24 cellular contexts compared by ENCODE assay signal in genomic region chr4:9968472-9968871, GRCh38. TPM values are rescaled to one million over a fixed set of nuclear protein-coding genes. Genes with fewer than 3 reads are reported as not detected.
"Had no signal": no experiment of that assay in that cellular context is flagged by ENCODE, and none has a peak within 500 bp of the region (broad histone marks: within the 10 kb centered on the region; RNA-seq: fewer than 3 reads in every experiment).

No MANE protein-coding gene starts in this region.

- ATAC-seq: Right ventricle myocardium inferior, SK-N-SH treated with all-trans-retinoic acid at 6 μM for 48 hours had no signal

- H3K4me3 ChIP-seq: PC-9, Peyer's patch, SJCRH30 had no signal

- H3K27me3 ChIP-seq: Peyer's patch had no signal

- H3K27ac ChIP-seq: HL-60, PC-9, Peyer's patch, SJCRH30 had no signal

- H3K36me3 ChIP-seq: Peyer's patch, SJCRH30 had no signal

- DNase-seq: KBM-7, MV-4-11, NCI-H1048, NCI-H1105, NCI-H1417, NCI-H1436 treated with DMSO at 0.1 percent for 48 hours, NCI-H1694, NCI-H187 treated with DMSO at 0.1 percent for 48 hours, NCI-H2081 treated with DMSO at 0.1 percent for 48 hours, NCI-H2171, NCI-H226, NCI-H446, NCI-H510A, NCI-H524 treated with DMSO at 0.1 percent for 48 hours, NCI-H69, NCI-H774, PC-9, Peyer's patch, SHP77 treated with DMSO at 0.1 percent for 48 hours, SJCRH30 had no signal

- H2AFZ ChIP-seq: PC-9 had no signal

- H3K9me3 ChIP-seq: Peyer's patch, SJCRH30 had no signal

- H3K4me1 ChIP-seq: Peyer's patch, SJCRH30 had no signal

- H3K4me2 ChIP-seq: PC-9 had no signal

RNA-seq across cellular contexts. Expression of gene SLC2A9, which starts 52.8 kb away (rescaled TPM):
- total RNA-seq: RPMI7951 had no signal
